8 cellular contexts compared by ENCODE assay signal in genomic region chr6:39137235-39137634, GRCh38. TPM values are rescaled to one million over a fixed set of nuclear protein-coding genes. Genes with fewer than 3 reads are reported as not detected.
DNase-seq lines count a peak whose midpoint lies in the region; TF ChIP-seq lines count a peak whose summit lies in the region.

No MANE protein-coding gene starts in this region.

- no peak overlapping the region for H3K27ac ChIP-seq in fibroblast of lung (ENCODE audit: insufficient read depth, low read length)

- no peaks in the 10 kb centered on the region for H3K36me3 ChIP-seq in fibroblast of lung (ENCODE audit: control insufficient read depth, insufficient read depth, low read length)

- H3K4me2 ChIP-seq in fibroblast of lung (ENCODE audit: extremely low read depth, insufficient read depth, low read length), result no peak overlapping the region

- H3K9me3 ChIP-seq in fibroblast of lung (ENCODE audit: control insufficient read depth, insufficient read depth, low read depth, low read length), result no peaks in the 10 kb centered on the region

- H3K79me2 ChIP-seq in fibroblast of lung (ENCODE audit: control insufficient read depth, insufficient read depth, low read length), result no peaks in the 10 kb centered on the region

- no peak overlapping the region for H2AFZ ChIP-seq in fibroblast of lung (ENCODE audit: low read length)

- no peaks in the 10 kb centered on the region for H4K20me1 ChIP-seq in fibroblast of lung (ENCODE audit: control insufficient read depth, extremely low read depth, insufficient read depth, low read length)

- no peak overlapping the region for H3K9ac ChIP-seq in fibroblast of lung (ENCODE audit: insufficient read depth, low read length)

- H3K4me1 ChIP-seq in fibroblast of lung (ENCODE audit: control insufficient read depth, extremely low read depth, insufficient read depth, low read length), result no peaks in the 10 kb centered on the region

- no peaks in the 10 kb centered on the region for H3K27me3 ChIP-seq in fibroblast of lung (ENCODE audit: control insufficient read depth, insufficient read depth, low read length)

- no peak overlapping the region for H3K4me3 ChIP-seq in fibroblast of lung (replicated peaks in 1 of 4; ENCODE audit: control extremely low read depth in 1 of 4, insufficient read depth in 1 of 4, low read depth in 3 of 4, low read length in 4 of 4)

- DNase-seq in SKM-1 treated with dmso at 0.1 percent for 144 hours (lab: John Stamatoyannopoulos, UW; ENCODE audit: unreplicated experiment) (peak; percentile 11), SKM-1 (lab: John Stamatoyannopoulos, UW; ENCODE audit: unreplicated experiment) (no peak), SK-MEL-5 (ENCODE audit: low read depth, low spot score) (peak; percentile 25), fibroblast of lung (ENCODE audit: low read depth in 2 of 2) (peak; percentile 21 to 39), amniotic stem cell (lab: John Stamatoyannopoulos, UW) (no peak), NCI-H2227 (lab: John Stamatoyannopoulos, UW; ENCODE audit: unreplicated experiment) (no peak), AG20443 (ENCODE audit: low spot score) (no peak)
- peak; percentile 25 to 43 for DNase-seq in stimulated activated CD4-positive, alpha-beta T cell treated with anti-CD3 and anti-CD28 coated beads, Interleukin-2, amount 100 ng/mL, for 48 hours

- in situ Hi-C loops in SK-MEL-5 (cut with HindIII; ENCODE audit: low pct_unique_long_range_greater_than_20kb, low sequenced_read_pairs), result no loop called here

- TF ChIP-seq CTCF in fibroblast of lung (conservative IDR thresholded peaks at IDR 0.05 in 1 of 2, IDR thresholded peaks at IDR 0.05 in 1 of 2; ENCODE audit: low read depth in 1 of 2, low read length in 2 of 2), result no peak

RNA-seq across cellular contexts. Expression of gene SAYSD1, which starts 22.2 kb away (rescaled TPM):
- 8.8 and 10.4 TPM in 2 replicates for total RNA-seq in SK-MEL-5 (2014; rRNA removed; shearing (Covaris generic))
- polyA plus RNA-seq in SK-MEL-5 (2015; cell fraction: cytosol; rRNA removed), result 8.2 and 8.9 TPM in 2 replicates
- 14.5 and 15.6 TPM in 2 replicates for polyA plus RNA-seq in SK-MEL-5 (2015; cell fraction: nucleus; rRNA removed)
- total RNA-seq in fibroblast of lung, result 13.9 and 17.2 TPM in 2 replicates
- 11.3 and 11.9 TPM in 2 replicates for polyA plus RNA-seq in fibroblast of lung
- polyA plus RNA-seq in fibroblast of lung (2012), result 7.0 and 7.2 TPM in 2 replicates
- 1.3 and 3.2 TPM in 2 replicates for polyA minus RNA-seq in fibroblast of lung (ENCODE audit: low replicate concordance)

Comparison
In these comparisons a context has a peak if more than half of its experiments do, and no peak if none do; other contexts are left out.
1. DNase-seq: peak in SKM-1 treated with dmso at 0.1 percent for 144 hours (single experiment), SK-MEL-5 (single experiment), fibroblast of lung (2 of 2) and stimulated activated CD4-positive, alpha-beta T cell treated with anti-CD3 and anti-CD28 coated beads, Interleukin-2, amount 100 ng/mL, for 48 hours (2 of 2); none in SKM-1 (single experiment), amniotic stem cell (single experiment), NCI-H2227 (single experiment) and AG20443 (single experiment).